ENCODE assay signal across 18 cellular contexts in genomic region chr1:106680922-106681321, GRCh38.
DNase-seq lines count a peak whose midpoint lies in the region; ATAC-seq and TF ChIP-seq lines count a peak whose summit lies in the region.
"Had no signal": no experiment of that assay in that cellular context is flagged by ENCODE, and none has a peak within 500 bp of the region (broad histone marks: within the 10 kb centered on the region; RNA-seq: fewer than 3 reads in every experiment).

No MANE protein-coding gene starts in this region.

- H3K4me3 ChIP-seq in lower lobe of right lung: no peak overlapping the region
- H3K4me3 ChIP-seq: GM23248, SJCRH30 had no signal

- ATAC-seq in lower lobe of right lung (peak; percentile 29 to 48), GM21447 (IDR thresholded peaks at IDR 0.05; ENCODE audit: unreplicated experiment) (no peak), HG03135 (IDR thresholded peaks at IDR 0.05; ENCODE audit: unreplicated experiment) (no peak)

- H3K9me3 ChIP-seq in lower lobe of right lung: no peaks in the 10 kb centered on the region
- H3K9me3 ChIP-seq: SJCRH30 had no signal

- intact Hi-C loops in lower lobe of right lung (cut with DNase I): no loop called here

- no peaks in the 10 kb centered on the region for H3K27me3 ChIP-seq in lower lobe of right lung (ENCODE audit: low read depth)
- H3K27me3 ChIP-seq: SJCRH30 had no signal

- no peak for TF ChIP-seq CTCF in lower lobe of right lung (IDR thresholded peaks at IDR 0.05)

- DNase-seq in DMS79 (lab: John Stamatoyannopoulos, UW): peak; percentile 11
- DNase-seq in G401 (ENCODE audit: low spot score): peak; percentile 35
- DNase-seq in OCI-M1 (lab: John Stamatoyannopoulos, UW): peak; percentile 74
- DNase-seq in lower lobe of right lung: no peak
- no peak for DNase-seq in T-helper 1 cell
- DNase-seq: GF-D8, Kasumi-1, MM.1S, NCI-H1092 treated with DMSO at 0.1 percent for 48 hours, NCI-H1694 treated with DMSO at 0.1 percent for 48 hours, NCI-H2107, NCI-H226, NCI-H526, RPMI8226, SJCRH30 had no signal

- no peak overlapping the region for H3K27ac ChIP-seq in lower lobe of right lung
- H3K27ac ChIP-seq: GM23248, SJCRH30 had no signal

- in situ Hi-C loops in G401 (cut with HindIII; ENCODE audit: low sequenced_read_pairs): no loop called here

- H3K36me3 ChIP-seq in lower lobe of right lung: no peaks in the 10 kb centered on the region
- H3K36me3 ChIP-seq: SJCRH30 had no signal

- H3K4me1 ChIP-seq in lower lobe of right lung: no peaks in the 10 kb centered on the region
- H3K4me1 ChIP-seq: SJCRH30 had no signal

Comparison
In these comparisons a context has a peak if more than half of its experiments do, and no peak if none do; other contexts are left out.
1. DNase-seq: peak in DMS79 (single experiment), G401 (single experiment) and OCI-M1 (single experiment); none in lower lobe of right lung (single experiment) and T-helper 1 cell (0 of 5).
2. ATAC-seq: peak in lower lobe of right lung (2 of 2); none in GM21447 (single experiment) and HG03135 (single experiment).